1 cellular context compared by ENCODE assay signal in genomic region chr12:2075558-2076195, GRCh38.
TF ChIP-seq lines count a peak whose summit lies in the region.

No MANE protein-coding gene starts in this region.

TF ChIP-seq in IMR-90, 13 proteins besides CTCF, POLR2A, EP300 and RAD21 (continued from another document):
- TF ChIP-seq ELK1 (IDR thresholded peaks at IDR 0.05; ENCODE audit: borderline replicate concordance, low read depth, low read length) (no peak), SMC3 (IDR thresholded peaks at IDR 0.05; ENCODE audit: low read depth, low read length) (no peak)
